In genomic region chr2:10935953-10936942, GRCh38 we compare ENCODE assay signal across 9 cellular contexts.
A peak's percentile ranks its signal among the peaks of the same experiment; 100 is the strongest.
DNase-seq lines count a peak whose midpoint lies in the region; TF ChIP-seq lines count a peak whose summit lies in the region.
"Had no signal": no experiment of that assay in that cellular context is flagged by ENCODE, and none has a peak within 500 bp of the region (broad histone marks: within the 10 kb centered on the region; RNA-seq: fewer than 3 reads in every experiment).

No MANE protein-coding gene starts in this region.

- POLR2A ChIA-PET in RWPE1 (lab: Yijun Ruan, JAX; ENCODE audit: low non-redundant PET): no interaction called here

- H3K27ac ChIP-seq in RWPE1 (no peak overlapping the region), coronary artery (no peak overlapping the region)
- H3K27ac ChIP-seq: dorsolateral prefrontal cortex had no signal

- H3K4me3 ChIP-seq in foreskin fibroblast (ENCODE audit: low read depth in 1 of 2, low read length in 2 of 2): no peak overlapping the region
- H3K4me3 ChIP-seq in coronary artery: no peak overlapping the region
- H3K4me3 ChIP-seq: dorsolateral prefrontal cortex had no signal

- CTCF ChIA-PET in RWPE1 (lab: Yijun Ruan, JAX): no interaction called here

- TF ChIP-seq CTCF in RWPE1 (conservative IDR thresholded peaks at IDR 0.05; ENCODE audit: low read depth): no peak
- no peak for TF ChIP-seq CTCF in foreskin fibroblast (IDR thresholded peaks at IDR 0.05; ENCODE audit: low read depth, low read length)
- no peak for TF ChIP-seq CTCF in coronary artery (IDR thresholded peaks at IDR 0.05)

- peak; percentile 27 for DNase-seq in activated effector memory CD4-positive, alpha-beta T cell treated with anti-CD3 and anti-CD28 coated beads, Interleukin-2, amount 50 U/mL, for 16 hours
- no peak for DNase-seq in activated effector memory CD4-positive, alpha-beta T cell treated with Interleukin-2 at 50 U/mL for 16 hours
- DNase-seq in RWPE1 (ENCODE audit: low spot score): peak; percentile 94
- DNase-seq in foreskin fibroblast: peak; percentile 98 to 99
- DNase-seq in stromal cell of bone marrow (ENCODE audit: low read depth): peak; percentile 98
- no peak for DNase-seq in NOMO-1 treated with dmso at 0.1 percent for 144 hours (lab: John Stamatoyannopoulos, UW; ENCODE audit: unreplicated experiment)
- no peak for DNase-seq in coronary artery (ENCODE audit: low spot score)
- no peak for DNase-seq in activated CD8-positive, alpha-beta memory T cell treated with anti-CD3 and anti-CD28 coated beads, Interleukin-2, amount 50 U/mL, for 48 hours

Comparison
In these comparisons a context has a peak if more than half of its experiments do, and no peak if none do; other contexts are left out.
1. DNase-seq: peak in activated effector memory CD4-positive, alpha-beta T cell treated with anti-CD3 and anti-CD28 coated beads, Interleukin-2, amount 50 U/mL, for 16 hours (single experiment), RWPE1 (single experiment), foreskin fibroblast (2 of 2) and stromal cell of bone marrow (single experiment); none in activated effector memory CD4-positive, alpha-beta T cell treated with Interleukin-2 at 50 U/mL for 16 hours (single experiment), NOMO-1 treated with dmso at 0.1 percent for 144 hours (single experiment), coronary artery (single experiment) and activated CD8-positive, alpha-beta memory T cell treated with anti-CD3 and anti-CD28 coated beads, Interleukin-2, amount 50 U/mL, for 48 hours (single experiment).